Comparison of ENCODE assay signal across 10 cellular contexts in genomic region chr19:3608079-3608641, GRCh38. TPM values are rescaled to one million over a fixed set of nuclear protein-coding genes. Genes with fewer than 3 reads are reported as not detected.
DNase-seq lines count a peak whose midpoint lies in the region; ATAC-seq and TF ChIP-seq lines count a peak whose summit lies in the region.
"Had no signal": no experiment of that assay in that cellular context is flagged by ENCODE, and none has a peak within 500 bp of the region (broad histone marks: within the 10 kb centered on the region; RNA-seq: fewer than 3 reads in every experiment).

No MANE protein-coding gene starts in this region.

- H3K27me3 Mint-ChIP-seq in activated naive CD4-positive, alpha-beta T cell treated with anti-CD3 and anti-CD28 coated beads, Interleukin-2, amount 10 ng/mL, durations not matched to agents 7 days and 5 days, result peaks cover 14% of the 10 kb centered on the region
- peaks cover 7% of the 10 kb centered on the region for H3K27me3 Mint-ChIP-seq in endothelial cell (ENCODE audit: unreplicated experiment)

- peak overlapping the region; percentile 87 for H3K4me3 ChIP-seq in thoracic aorta

- no peaks in the 10 kb centered on the region for H3K27me3 ChIP-seq in thoracic aorta (replicated peaks; ENCODE audit: insufficient read depth)

- H3K9me3 ChIP-seq in thoracic aorta, result no peaks in the 10 kb centered on the region

- peak overlapping the region; percentile 47 for H3K4me3 Mint-ChIP-seq in activated naive CD4-positive, alpha-beta T cell treated with anti-CD3 and anti-CD28 coated beads, Interleukin-2, amount 10 ng/mL, durations not matched to agents 7 days and 5 days
- H3K4me3 Mint-ChIP-seq in endothelial cell (ENCODE audit: unreplicated experiment), result peak overlapping the region; percentile 84

- CTCF ChIA-PET in activated naive CD4-positive, alpha-beta T cell treated with anti-CD3 and anti-CD28 coated beads, Interleukin-2, amount 10 ng/mL, durations not matched to agents 7 days and 5 days (lab: Charles Lee), result interaction anchor here (0.6 to 1.1 kb wide), 2 partner anchors 22 to 90 kb away, joined by 3 read pairs; partner anchors contain the start of gene GIPC3

- peaks cover 10% of the 10 kb centered on the region for H3K36me3 Mint-ChIP-seq in activated naive CD4-positive, alpha-beta T cell treated with anti-CD3 and anti-CD28 coated beads, Interleukin-2, amount 10 ng/mL, durations not matched to agents 7 days and 5 days
- no peaks in the 10 kb centered on the region for H3K36me3 Mint-ChIP-seq in activated naive CD4-positive, alpha-beta T cell treated with anti-CD3 and anti-CD28 coated beads, Interleukin-2, amount 50 U/mL, for 72 hours
- peaks cover 5% of the 10 kb centered on the region for H3K36me3 Mint-ChIP-seq in endothelial cell (ENCODE audit: low read depth, unreplicated experiment)

- no peak for ATAC-seq in activated naive CD4-positive, alpha-beta T cell treated with anti-CD3 and anti-CD28 coated beads, Interleukin-2, amount 50 U/mL, for 72 hours
- ATAC-seq in thoracic aorta (ENCODE audit: insufficient number of reproducible peaks, low FRiP score, low read depth) (no peak), HG03432 (IDR thresholded peaks at IDR 0.05; ENCODE audit: unreplicated experiment) (no peak), GM18517 (IDR thresholded peaks at IDR 0.05; ENCODE audit: unreplicated experiment) (no peak)

- peak overlapping the region; percentile 98 to 99 for H3K27ac ChIP-seq in thoracic aorta

- no peaks in the 10 kb centered on the region for H3K9me3 Mint-ChIP-seq in activated naive CD4-positive, alpha-beta T cell treated with anti-CD3 and anti-CD28 coated beads, Interleukin-2, amount 10 ng/mL, durations not matched to agents 7 days and 5 days
- H3K9me3 Mint-ChIP-seq in activated naive CD4-positive, alpha-beta T cell treated with anti-CD3 and anti-CD28 coated beads, Interleukin-2, amount 50 U/mL, for 72 hours, result no peaks in the 10 kb centered on the region
- no peaks in the 10 kb centered on the region for H3K9me3 Mint-ChIP-seq in endothelial cell (ENCODE audit: unreplicated experiment)

- peaks cover 17% of the 10 kb centered on the region for H3K4me1 Mint-ChIP-seq in activated naive CD4-positive, alpha-beta T cell treated with anti-CD3 and anti-CD28 coated beads, Interleukin-2, amount 10 ng/mL, durations not matched to agents 7 days and 5 days
- H3K4me1 Mint-ChIP-seq in endothelial cell (ENCODE audit: unreplicated experiment), result peaks cover 11% of the 10 kb centered on the region

- peaks cover 38 to 60% of the 10 kb centered on the region in 2 donors for H3K4me1 ChIP-seq in thoracic aorta (ENCODE audit: control insufficient read depth in 1 of 2, low read depth in 2 of 2)

- no peak overlapping the region for H3K27ac Mint-ChIP-seq in activated naive CD4-positive, alpha-beta T cell treated with anti-CD3 and anti-CD28 coated beads, Interleukin-2, amount 10 ng/mL, durations not matched to agents 7 days and 5 days
- no peak overlapping the region for H3K27ac Mint-ChIP-seq in activated naive CD4-positive, alpha-beta T cell treated with anti-CD3 and anti-CD28 coated beads, Interleukin-2, amount 50 U/mL, for 72 hours
- H3K27ac Mint-ChIP-seq in endothelial cell (ENCODE audit: unreplicated experiment), result peak overlapping the region; percentile 91

- H3K36me3 ChIP-seq in thoracic aorta, result peaks cover 10% of the 10 kb centered on the region

- TF ChIP-seq CTCF in endothelial cell (IDR thresholded peaks at IDR 0.05; ENCODE audit: unreplicated experiment), result no peak
- no peak for TF ChIP-seq CTCF in thoracic aorta (IDR thresholded peaks at IDR 0.05)

- no peak for DNase-seq in activated naive CD4-positive, alpha-beta T cell treated with anti-CD3 and anti-CD28 coated beads, Interleukin-2, amount 10 ng/mL, durations not matched to agents 7 days and 5 days
- DNase-seq in activated naive CD4-positive, alpha-beta T cell treated with anti-CD3 and anti-CD28 coated beads, Interleukin-2, amount 50 U/mL, for 72 hours (ENCODE audit: low spot score in 2 of 2), result no peak
- DNase-seq in endothelial cell (ENCODE audit: low spot score) (no peak), thoracic aorta (ENCODE audit: low spot score) (no peak)
- DNase-seq: activated effector memory CD4-positive, alpha-beta T cell treated with Interleukin-2 at 50 U/mL for 16 hours; foreskin melanocyte; NCI-H1092 treated with DMSO at 0.1 percent for 48 hours; SHP77 had no signal

RNA-seq across cellular contexts. Expression of gene TBXA2R, which starts 1.5 kb away (rescaled TPM):
- 1 to 10 TPM; 1.3 to 1.8 TPM for total RNA-seq in activated naive CD4-positive, alpha-beta T cell treated with anti-CD3 and anti-CD28 coated beads, Interleukin-2, amount 50 U/mL, for 72 hours
- total RNA-seq in endothelial cell (ENCODE audit: unreplicated experiment) (7.3 TPM), thoracic aorta (10 to 100 TPM; 29.4 to 39.1 TPM)

RNA-seq across cellular contexts. Expression of gene CACTIN, which starts 18.4 kb away (rescaled TPM):
- total RNA-seq in activated naive CD4-positive, alpha-beta T cell treated with anti-CD3 and anti-CD28 coated beads, Interleukin-2, amount 50 U/mL, for 72 hours, result 10 to 100 TPM; 26.0 to 34.2 TPM
- total RNA-seq in endothelial cell (ENCODE audit: unreplicated experiment), result 31.8 TPM
- 10 to 100 TPM; 33.4 to 38.0 TPM for total RNA-seq in thoracic aorta

RNA-seq across cellular contexts. Expression of gene GIPC3, which starts 22.9 kb away (rescaled TPM):
- 1 to 10 TPM in 1 of 2 donors, under 1 TPM in 1; 0.59 to 1.2 TPM for total RNA-seq in activated naive CD4-positive, alpha-beta T cell treated with anti-CD3 and anti-CD28 coated beads, Interleukin-2, amount 50 U/mL, for 72 hours
- 11.0 TPM for total RNA-seq in endothelial cell (ENCODE audit: unreplicated experiment)
- total RNA-seq in thoracic aorta, result 1 to 10 TPM; 1.1 to 1.6 TPM

RNA-seq across cellular contexts. Expression of gene HMG20B, which starts 35.4 kb away (rescaled TPM):
- 10 to 100 TPM; 66.2 to 86.9 TPM for total RNA-seq in activated naive CD4-positive, alpha-beta T cell treated with anti-CD3 and anti-CD28 coated beads, Interleukin-2, amount 50 U/mL, for 72 hours
- total RNA-seq in endothelial cell (ENCODE audit: unreplicated experiment) (77.2 TPM), thoracic aorta (100 to 1,000 TPM in 1 of 2 donors, 10 to 100 TPM in 1; 90.8 to 120 TPM)

RNA-seq across cellular contexts. Expression of gene MFSD12, which starts 50.8 kb away (rescaled TPM):
- total RNA-seq in activated naive CD4-positive, alpha-beta T cell treated with anti-CD3 and anti-CD28 coated beads, Interleukin-2, amount 50 U/mL, for 72 hours, result 10 to 100 TPM; 40.1 to 47.5 TPM
- total RNA-seq in endothelial cell (ENCODE audit: unreplicated experiment) (54.5 TPM), thoracic aorta (100 to 1,000 TPM in 1 of 2 donors, 10 to 100 TPM in 1; 85.6 to 112 TPM)
